8 cellular contexts compared by ENCODE assay signal in the genomic region with DNA sequence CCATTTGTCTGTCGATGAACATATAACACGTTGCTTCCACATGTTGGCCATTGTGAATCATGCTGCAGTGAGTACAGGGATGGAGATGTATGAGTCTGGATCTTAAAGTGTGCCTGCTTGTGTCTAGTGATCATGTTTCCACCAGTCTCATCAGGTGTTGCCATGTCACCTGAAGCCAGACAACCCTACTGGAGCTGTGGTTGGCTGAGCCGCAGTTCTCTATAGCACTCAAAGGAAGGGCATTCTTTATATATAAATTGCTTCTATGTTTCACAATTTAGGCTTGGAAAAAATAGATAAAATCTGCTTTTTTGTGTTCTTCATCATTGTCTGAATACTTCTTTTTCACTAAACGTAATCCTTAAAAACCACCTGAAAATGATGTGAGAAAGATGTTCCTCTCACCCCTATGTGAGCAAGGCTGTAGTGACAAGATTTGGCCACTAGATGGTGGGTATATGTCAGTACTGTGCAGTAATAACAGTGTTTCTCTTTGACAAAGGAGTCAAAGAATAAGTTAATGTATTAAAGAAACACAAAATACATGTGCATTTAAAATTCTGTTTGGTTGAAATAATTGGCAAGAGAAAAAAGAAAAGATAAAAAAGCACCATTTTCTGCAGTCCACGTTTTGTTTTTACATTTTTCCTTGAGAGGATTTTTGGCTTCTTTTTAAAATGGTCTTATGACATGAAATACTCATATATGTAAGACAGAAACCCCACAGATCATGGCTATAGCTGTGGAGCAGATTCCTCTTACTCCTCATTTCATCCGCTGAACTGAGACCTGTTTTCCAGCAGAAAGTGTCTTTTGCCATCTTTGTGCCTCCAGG.
A peak's percentile ranks its signal among the peaks of the same experiment; 100 is the strongest.
DNase-seq lines count a peak whose midpoint lies in the region; ATAC-seq, FAIRE-seq and TF ChIP-seq lines count a peak whose summit lies in the region.

No MANE protein-coding gene starts in this region.

- peaks cover 14% of the 10 kb centered on the region for H3K36me3 Mint-ChIP-seq in WTC11

- no peak overlapping the region for H3K4me3 Mint-ChIP-seq in WTC11

- no peak overlapping the region for H3K27ac Mint-ChIP-seq in WTC11

- TF ChIP-seq CTCF in GM12875 (IDR thresholded peaks at IDR 0.05; ENCODE audit: borderline replicate concordance, insufficient read depth, low read depth, low read length) (peak; percentile 63; the same call in 1 of the 2 replicates), WTC11 (IDR thresholded peaks at IDR 0.05) (peak; percentile 87), coronary artery (IDR thresholded peaks at IDR 0.05) (peak; percentile 66)

- POLR2A ChIA-PET in WTC11 (lab: Charles Lee): interaction anchor here (0.6 kb wide), 1 partner anchor 544 kb away, joined by 3 read pairs; no protein-coding TSS in a partner anchor

- H3K4me1 Mint-ChIP-seq in WTC11: no peaks in the 10 kb centered on the region

- no peak overlapping the region for H3K4me3 ChIP-seq in GM12875 (ENCODE audit: low read depth, low read length)
- no peak overlapping the region for H3K4me3 ChIP-seq in coronary artery

- no peak overlapping the region for H3K27ac ChIP-seq in coronary artery

- H3K9me3 Mint-ChIP-seq in WTC11: peaks cover 29% of the 10 kb centered on the region

- ATAC-seq in HG02759 (IDR thresholded peaks at IDR 0.05; ENCODE audit: unreplicated experiment): peak; percentile 93
- ATAC-seq in WTC11: peak; percentile 74

- CTCF ChIA-PET in WTC11 (lab: Charles Lee): interaction anchor here (0.6 to 1.0 kb wide), 2 partner anchors 71 to 707 kb away, joined by 3 to 5 read pairs; no protein-coding TSS in a partner anchor

- DNase-seq in NCI-H1694 (lab: John Stamatoyannopoulos, UW): peak; percentile 15
- peak; percentile 50 for DNase-seq in WTC11 (ENCODE audit: low spot score)
- no peak for DNase-seq in coronary artery (ENCODE audit: low spot score)
- peak; percentile 61 for DNase-seq in medulla oblongata (ENCODE audit: extremely low spot score)
- peak; percentile 70 for DNase-seq in stimulated activated CD8-positive, alpha-beta memory T cell treated with anti-CD3 and anti-CD28 coated beads, Interleukin-4, amount 100 ng/mL, for 48 hours

- no peaks in the 10 kb centered on the region for H3K27me3 Mint-ChIP-seq in WTC11 (ENCODE audit: low read depth)

- FAIRE-seq in A204.1 (lab: Jason Lieb, UNC): peak; percentile 73

TF ChIP-seq in WTC11, 78 proteins besides CTCF, POLR2A, EP300 and RAD21 (continues in another document):
- TF ChIP-seq GRHL2 (CRISPR knock-in tag; IDR thresholded peaks at IDR 0.05; ENCODE audit: insufficient replicate concordance, severe bottlenecking) (no peak), HMGA2 (CRISPR knock-in tag; IDR thresholded peaks at IDR 0.05) (no peak), NFE2L1 (CRISPR knock-in tag; IDR thresholded peaks at IDR 0.05) (no peak), ESRRA (CRISPR knock-in tag; IDR thresholded peaks at IDR 0.05; ENCODE audit: borderline replicate concordance) (no peak), TP53 (CRISPR knock-in tag; IDR thresholded peaks at IDR 0.05) (no peak), KAT7 (CRISPR knock-in tag; IDR thresholded peaks at IDR 0.05; ENCODE audit: borderline replicate concordance) (no peak), GABPB1 (CRISPR knock-in tag; IDR thresholded peaks at IDR 0.05) (no peak), SMAD4 (CRISPR knock-in tag; IDR thresholded peaks at IDR 0.05) (no peak), JUN (CRISPR knock-in tag; IDR thresholded peaks at IDR 0.05) (no peak)
- TF ChIP-seq, protein P1, sequence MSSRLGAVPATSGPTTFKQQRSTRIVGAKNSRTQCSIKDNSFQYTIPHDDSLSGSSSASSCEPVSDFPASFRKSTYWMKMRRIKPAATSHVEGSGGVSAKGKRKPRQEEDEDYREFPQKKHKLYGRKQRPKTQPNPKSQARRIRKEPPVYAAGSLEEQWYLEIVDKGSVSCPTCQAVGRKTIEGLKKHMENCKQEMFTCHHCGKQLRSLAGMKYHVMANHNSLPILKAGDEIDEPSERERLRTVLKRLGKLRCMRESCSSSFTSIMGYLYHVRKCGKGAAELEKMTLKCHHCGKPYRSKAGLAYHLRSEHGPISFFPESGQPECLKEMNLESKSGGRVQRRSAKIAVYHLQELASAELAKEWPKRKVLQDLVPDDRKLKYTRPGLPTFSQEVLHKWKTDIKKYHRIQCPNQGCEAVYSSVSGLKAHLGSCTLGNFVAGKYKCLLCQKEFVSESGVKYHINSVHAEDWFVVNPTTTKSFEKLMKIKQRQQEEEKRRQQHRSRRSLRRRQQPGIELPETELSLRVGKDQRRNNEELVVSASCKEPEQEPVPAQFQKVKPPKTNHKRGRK (CRISPR knock-in tag; IDR thresholded peaks at IDR 0.05; ENCODE audit: borderline replicate concordance): no peak
- TF ChIP-seq, protein P2, sequence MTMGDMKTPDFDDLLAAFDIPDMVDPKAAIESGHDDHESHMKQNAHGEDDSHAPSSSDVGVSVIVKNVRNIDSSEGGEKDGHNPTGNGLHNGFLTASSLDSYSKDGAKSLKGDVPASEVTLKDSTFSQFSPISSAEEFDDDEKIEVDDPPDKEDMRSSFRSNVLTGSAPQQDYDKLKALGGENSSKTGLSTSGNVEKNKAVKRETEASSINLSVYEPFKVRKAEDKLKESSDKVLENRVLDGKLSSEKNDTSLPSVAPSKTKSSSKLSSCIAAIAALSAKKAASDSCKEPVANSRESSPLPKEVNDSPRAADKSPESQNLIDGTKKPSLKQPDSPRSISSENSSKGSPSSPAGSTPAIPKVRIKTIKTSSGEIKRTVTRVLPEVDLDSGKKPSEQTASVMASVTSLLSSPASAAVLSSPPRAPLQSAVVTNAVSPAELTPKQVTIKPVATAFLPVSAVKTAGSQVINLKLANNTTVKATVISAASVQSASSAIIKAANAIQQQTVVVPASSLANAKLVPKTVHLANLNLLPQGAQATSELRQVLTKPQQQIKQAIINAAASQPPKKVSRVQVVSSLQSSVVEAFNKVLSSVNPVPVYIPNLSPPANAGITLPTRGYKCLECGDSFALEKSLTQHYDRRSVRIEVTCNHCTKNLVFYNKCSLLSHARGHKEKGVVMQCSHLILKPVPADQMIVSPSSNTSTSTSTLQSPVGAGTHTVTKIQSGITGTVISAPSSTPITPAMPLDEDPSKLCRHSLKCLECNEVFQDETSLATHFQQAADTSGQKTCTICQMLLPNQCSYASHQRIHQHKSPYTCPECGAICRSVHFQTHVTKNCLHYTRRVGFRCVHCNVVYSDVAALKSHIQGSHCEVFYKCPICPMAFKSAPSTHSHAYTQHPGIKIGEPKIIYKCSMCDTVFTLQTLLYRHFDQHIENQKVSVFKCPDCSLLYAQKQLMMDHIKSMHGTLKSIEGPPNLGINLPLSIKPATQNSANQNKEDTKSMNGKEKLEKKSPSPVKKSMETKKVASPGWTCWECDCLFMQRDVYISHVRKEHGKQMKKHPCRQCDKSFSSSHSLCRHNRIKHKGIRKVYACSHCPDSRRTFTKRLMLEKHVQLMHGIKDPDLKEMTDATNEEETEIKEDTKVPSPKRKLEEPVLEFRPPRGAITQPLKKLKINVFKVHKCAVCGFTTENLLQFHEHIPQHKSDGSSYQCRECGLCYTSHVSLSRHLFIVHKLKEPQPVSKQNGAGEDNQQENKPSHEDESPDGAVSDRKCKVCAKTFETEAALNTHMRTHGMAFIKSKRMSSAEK (CRISPR knock-in tag; IDR thresholded peaks at IDR 0.05; ENCODE audit: borderline replicate concordance): no peak
- TF ChIP-seq, protein P3, sequence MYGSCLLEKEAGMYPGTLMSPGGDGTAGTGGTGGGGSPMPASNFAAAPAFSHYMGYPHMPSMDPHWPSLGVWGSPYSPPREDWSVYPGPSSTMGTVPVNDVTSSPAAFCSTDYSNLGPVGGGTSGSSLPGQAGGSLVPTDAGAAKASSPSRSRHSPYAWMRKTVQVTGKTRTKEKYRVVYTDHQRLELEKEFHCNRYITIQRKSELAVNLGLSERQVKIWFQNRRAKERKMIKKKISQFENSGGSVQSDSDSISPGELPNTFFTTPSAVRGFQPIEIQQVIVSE (CRISPR knock-in tag; IDR thresholded peaks at IDR 0.05; ENCODE audit: borderline replicate concordance): no peak
- TF ChIP-seq, protein P4, sequence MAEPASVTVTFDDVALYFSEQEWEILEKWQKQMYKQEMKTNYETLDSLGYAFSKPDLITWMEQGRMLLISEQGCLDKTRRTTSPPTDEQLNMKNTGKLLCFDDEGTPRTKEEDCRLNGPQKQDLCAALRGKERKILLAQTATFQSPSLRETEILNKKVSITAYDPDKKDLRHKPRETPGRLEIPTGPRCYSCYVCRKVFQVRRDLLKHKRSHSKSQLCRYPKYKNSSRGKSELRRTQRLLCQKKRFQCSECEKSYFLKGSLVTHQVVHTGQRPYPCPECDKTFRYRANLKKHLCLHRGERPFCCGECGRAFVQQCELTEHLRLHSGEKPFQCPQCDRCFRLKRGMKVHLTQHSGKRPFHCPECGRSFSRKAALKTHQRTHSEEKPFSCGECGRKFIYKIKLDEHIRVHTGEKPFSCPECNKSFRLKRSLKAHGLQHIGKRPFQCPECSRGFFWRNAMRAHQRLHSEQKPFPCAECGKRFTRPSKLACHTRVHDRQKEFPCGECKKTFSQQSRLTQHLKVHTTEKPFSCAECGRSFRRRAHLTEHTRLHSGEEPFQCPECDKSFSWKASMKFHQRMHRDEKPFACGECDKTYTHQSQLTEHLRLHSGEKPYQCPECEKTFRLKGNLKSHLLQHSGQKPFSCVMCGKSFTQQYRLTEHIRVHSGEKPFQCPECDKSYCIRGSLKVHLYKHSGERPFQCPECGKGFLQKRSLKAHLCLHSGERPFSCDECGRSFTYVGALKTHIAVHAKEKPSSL (CRISPR knock-in tag; conservative IDR thresholded peaks at IDR 0.05): no peak
- TF ChIP-seq, protein P5, sequence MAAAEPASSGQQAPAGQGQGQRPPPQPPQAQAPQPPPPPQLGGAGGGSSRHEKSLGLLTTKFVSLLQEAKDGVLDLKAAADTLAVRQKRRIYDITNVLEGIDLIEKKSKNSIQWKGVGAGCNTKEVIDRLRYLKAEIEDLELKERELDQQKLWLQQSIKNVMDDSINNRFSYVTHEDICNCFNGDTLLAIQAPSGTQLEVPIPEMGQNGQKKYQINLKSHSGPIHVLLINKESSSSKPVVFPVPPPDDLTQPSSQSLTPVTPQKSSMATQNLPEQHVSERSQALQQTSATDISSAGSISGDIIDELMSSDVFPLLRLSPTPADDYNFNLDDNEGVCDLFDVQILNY (CRISPR knock-in tag; IDR thresholded peaks at IDR 0.05): no peak
- TF ChIP-seq, protein P6, sequence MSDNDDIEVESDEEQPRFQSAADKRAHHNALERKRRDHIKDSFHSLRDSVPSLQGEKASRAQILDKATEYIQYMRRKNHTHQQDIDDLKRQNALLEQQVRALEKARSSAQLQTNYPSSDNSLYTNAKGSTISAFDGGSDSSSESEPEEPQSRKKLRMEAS (CRISPR knock-in tag; IDR thresholded peaks at IDR 0.05): no peak
